In the genomic region with DNA sequence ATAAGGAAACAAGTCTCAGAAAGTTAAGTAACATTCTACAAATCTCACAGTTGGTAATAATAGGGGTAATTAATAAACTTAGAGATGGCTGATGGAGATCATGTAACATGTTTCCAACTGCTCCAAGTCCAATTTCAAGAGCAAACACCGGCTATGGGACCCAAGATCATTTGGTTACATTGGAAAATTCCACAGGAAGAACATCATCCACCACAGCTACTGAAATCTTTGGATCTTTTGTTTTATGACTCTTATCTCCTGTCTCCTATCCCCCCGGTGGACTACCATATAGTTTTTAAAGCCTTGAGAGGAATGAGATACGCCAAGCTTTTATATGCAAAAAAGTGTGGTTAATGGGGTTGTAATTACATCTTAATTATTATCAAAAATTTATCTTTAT, we compare ENCODE assay signal across 22 cellular contexts.
"Had no signal": no experiment of that assay in that cellular context is flagged by ENCODE, and none has a peak within 500 bp of the region (broad histone marks: within the 10 kb centered on the region; RNA-seq: fewer than 3 reads in every experiment).

No MANE protein-coding gene starts in this region.

- H3K9me3 ChIP-seq: ascending aorta, colonic mucosa, left ventricle myocardium inferior, testis, uterus had no signal

- H3K27me3 ChIP-seq: ascending aorta, colonic mucosa, testis, uterus had no signal

- ATAC-seq: activated naive CD4-positive, alpha-beta T cell treated with anti-CD3 and anti-CD28 coated beads, Interleukin-2, amount 50 U/mL, for 72 hours; effector memory CD8-positive, alpha-beta T cell; esophagus mucosa; natural killer cell; sciatic nerve had no signal

- DNase-seq: activated CD4-positive, CD25-positive, alpha-beta regulatory T cell treated with anti-CD3 and anti-CD28 coated beads, Interleukin-2, amount 50 U/mL, for 72 hours; activated gamma-delta T cell treated with Interleukin-2 at 50 U/mL for 16 hours; activated T-cell treated with anti-CD3 and anti-CD28 coated beads, Interleukin-2, amount 50 U/mL, for 1 hour; colonic mucosa; dorsolateral prefrontal cortex; effector memory CD8-positive, alpha-beta T cell; immature natural killer cell; left ventricle myocardium inferior; midbrain; natural killer cell; stimulated activated CD4-positive, alpha-beta T cell treated with anti-CD3 and anti-CD28 coated beads, Interleukin-4, amount 100 ng/mL, for 1 hour; stimulated activated naive CD4-positive, alpha-beta T cell; testis; trophoblast cell; uterus; WERI-Rb-1 had no signal

- H3K27ac ChIP-seq: ascending aorta, colonic mucosa, dorsolateral prefrontal cortex, left ventricle myocardium inferior, testis, uterus, WERI-Rb-1 had no signal

- H3K4me1 ChIP-seq: ascending aorta, colonic mucosa, uterus had no signal

- FAIRE-seq: bronchial epithelial cell, endothelial cell of umbilical vein had no signal

- H3K36me3 ChIP-seq: ascending aorta, colonic mucosa, left ventricle myocardium inferior, uterus, WERI-Rb-1 had no signal

- H3K4me3 ChIP-seq: ascending aorta, colonic mucosa, dorsolateral prefrontal cortex, left ventricle myocardium inferior, testis, uterus had no signal
